29 cellular contexts compared by ENCODE assay signal in genomic region chr6:116289876-116290275, GRCh38.
"Had no signal": no experiment of that assay in that cellular context is flagged by ENCODE, and none has a peak within 500 bp of the region (broad histone marks: within the 10 kb centered on the region; RNA-seq: fewer than 3 reads in every experiment).

No MANE protein-coding gene starts in this region.

- H3K36me3 ChIP-seq: stomach, suprapubic skin, thoracic aorta, thyroid gland, tibial artery, tibial nerve, transverse colon, upper lobe of left lung, upper lobe of right lung, uterus, vagina had no signal

- H3K9me3 Mint-ChIP-seq: stimulated activated effector memory CD8-positive, alpha-beta T cell treated with anti-CD3 and anti-CD28 coated beads, Interleukin-12 subunit alpha, Interleukin-12 subunit beta, amount 100 ng/mL, for 72 hours; stimulated activated memory B cell treated with anti-CD40 and anti-IgM and Interleukin-4, amounts not matched to agents 10 μg/mL and 1 μg/mL and 100 μg/mL, for 72 hours; stimulated activated naive B cell treated with anti-CD40 and anti-IgM and Interleukin-4, amounts not matched to agents 10 μg/mL and 1 μg/mL and 100 μg/mL, for 72 hours; stimulated activated naive CD8-positive, alpha-beta T cell treated with anti-CD3 and anti-CD28 coated beads, Interleukin-15, amount 100 ng/mL, for 72 hours; stimulated activated naive CD8-positive, alpha-beta T cell treated with anti-CD3 and anti-CD28 coated beads, Interleukin-15, Interleukin-2, amounts not matched to agents 100 ng/mL and 50 ng/mL, for 24 hours; type B pancreatic cell had no signal

- H3K27ac Mint-ChIP-seq: stimulated activated effector memory CD8-positive, alpha-beta T cell treated with anti-CD3 and anti-CD28 coated beads, Interleukin-12 subunit alpha, Interleukin-12 subunit beta, amount 100 ng/mL, for 72 hours; stimulated activated memory B cell treated with anti-CD40 and anti-IgM and Interleukin-4, amounts not matched to agents 10 μg/mL and 1 μg/mL and 100 μg/mL, for 72 hours; stimulated activated naive B cell treated with anti-CD40 and anti-IgM and Interleukin-4, amounts not matched to agents 10 μg/mL and 1 μg/mL and 100 μg/mL, for 72 hours; stimulated activated naive CD8-positive, alpha-beta T cell treated with anti-CD3 and anti-CD28 coated beads, Interleukin-15, amount 100 ng/mL, for 72 hours; stimulated activated naive CD8-positive, alpha-beta T cell treated with anti-CD3 and anti-CD28 coated beads, Interleukin-15, Interleukin-2, amounts not matched to agents 100 ng/mL and 50 ng/mL, for 24 hours; type B pancreatic cell had no signal

- H3K4me3 ChIP-seq: stomach, suprapubic skin, testis, thoracic aorta, thyroid gland, tibial artery, tibial nerve, transverse colon, upper lobe of left lung, upper lobe of right lung, uterus, vagina had no signal

- H3K4me1 ChIP-seq: stomach, suprapubic skin, testis, thyroid gland, tibial artery, transverse colon, upper lobe of left lung, upper lobe of right lung, uterus, vagina had no signal

- H3K4me1 Mint-ChIP-seq: stimulated activated effector memory CD8-positive, alpha-beta T cell treated with anti-CD3 and anti-CD28 coated beads, Interleukin-12 subunit alpha, Interleukin-12 subunit beta, amount 100 ng/mL, for 72 hours; stimulated activated naive CD8-positive, alpha-beta T cell treated with anti-CD3 and anti-CD28 coated beads, Interleukin-15, amount 100 ng/mL, for 72 hours had no signal

- H3K9me3 ChIP-seq: stomach, suprapubic skin, testis, thoracic aorta, thyroid gland, tibial artery, tibial nerve, transverse colon, upper lobe of left lung, upper lobe of right lung, uterus, vagina had no signal

- H3K36me3 Mint-ChIP-seq: stimulated activated effector memory CD8-positive, alpha-beta T cell treated with anti-CD3 and anti-CD28 coated beads, Interleukin-12 subunit alpha, Interleukin-12 subunit beta, amount 100 ng/mL, for 72 hours; stimulated activated memory B cell treated with anti-CD40 and anti-IgM and Interleukin-4, amounts not matched to agents 10 μg/mL and 1 μg/mL and 100 μg/mL, for 72 hours; stimulated activated naive B cell treated with anti-CD40 and anti-IgM and Interleukin-4, amounts not matched to agents 10 μg/mL and 1 μg/mL and 100 μg/mL, for 72 hours; type B pancreatic cell had no signal

- H3K27me3 ChIP-seq: stomach, suprapubic skin, testis, thyroid gland, tibial artery, tibial nerve, transverse colon, upper lobe of left lung, upper lobe of right lung, uterus, vagina had no signal

- H3K27me3 Mint-ChIP-seq: stimulated activated memory B cell treated with anti-CD40 and anti-IgM and Interleukin-4, amounts not matched to agents 10 μg/mL and 1 μg/mL and 100 μg/mL, for 72 hours; stimulated activated naive B cell treated with anti-CD40 and anti-IgM and Interleukin-4, amounts not matched to agents 10 μg/mL and 1 μg/mL and 100 μg/mL, for 72 hours; stimulated activated naive CD8-positive, alpha-beta T cell treated with anti-CD3 and anti-CD28 coated beads, Interleukin-15, amount 100 ng/mL, for 72 hours; stimulated activated naive CD8-positive, alpha-beta T cell treated with anti-CD3 and anti-CD28 coated beads, Interleukin-15, Interleukin-2, amounts not matched to agents 100 ng/mL and 50 ng/mL, for 24 hours; type B pancreatic cell had no signal

- DNase-seq: stimulated activated CD4-positive, alpha-beta T cell treated with anti-CD3 and anti-CD28 coated beads, Interleukin-2, amount 100 ng/mL, for 48 hours; stimulated activated CD4-positive, alpha-beta T cell treated with anti-CD3 and anti-CD28 coated beads, Interleukin-4, amount 100 ng/mL, for 1 hour; stimulated activated CD4-positive, alpha-beta T cell treated with anti-CD3 and anti-CD28 coated beads, Interleukin-4, amount 100 ng/mL, for 24 hours; stimulated activated CD4-positive, alpha-beta T cell treated with anti-CD3 and anti-CD28 coated beads, Interleukin-4, amount 100 ng/mL, for 4 hours; stimulated activated CD8-positive, alpha-beta memory T cell treated with anti-CD3 and anti-CD28 coated beads, Interleukin-4, amount 100 ng/mL, for 48 hours; stimulated activated naive B cell treated with anti-CD40 and anti-IgM and Interleukin-4, amounts not matched to agents 10 μg/mL and 1 μg/mL and 100 μg/mL, for 72 hours; stimulated activated naive CD4-positive, alpha-beta T cell; stimulated activated naive CD4-positive, alpha-beta T cell treated with Interleukin-2 at 50 U/mL for 16 hours; stimulated activated naive CD8-positive, alpha-beta T cell treated with anti-CD3 and anti-CD28 coated beads, Interleukin-15, amount 100 ng/mL, for 72 hours; stimulated activated naive CD8-positive, alpha-beta T cell treated with anti-CD3 and anti-CD28 coated beads, Interleukin-15, Interleukin-2, amounts not matched to agents 100 U/mL and 50 U/mL, for 24 hours; stomach; substantia nigra; testis; thyroid gland; tibial artery; transverse colon; trophoblast cell; upper lobe of left lung; upper lobe of right lung; uterus had no signal

- H3K4me3 Mint-ChIP-seq: stimulated activated effector memory CD8-positive, alpha-beta T cell treated with anti-CD3 and anti-CD28 coated beads, Interleukin-12 subunit alpha, Interleukin-12 subunit beta, amount 100 ng/mL, for 72 hours; stimulated activated memory B cell treated with anti-CD40 and anti-IgM and Interleukin-4, amounts not matched to agents 10 μg/mL and 1 μg/mL and 100 μg/mL, for 72 hours; stimulated activated naive B cell treated with anti-CD40 and anti-IgM and Interleukin-4, amounts not matched to agents 10 μg/mL and 1 μg/mL and 100 μg/mL, for 72 hours; stimulated activated naive CD8-positive, alpha-beta T cell treated with anti-CD3 and anti-CD28 coated beads, Interleukin-15, amount 100 ng/mL, for 72 hours; stimulated activated naive CD8-positive, alpha-beta T cell treated with anti-CD3 and anti-CD28 coated beads, Interleukin-15, Interleukin-2, amounts not matched to agents 100 ng/mL and 50 ng/mL, for 24 hours; type B pancreatic cell had no signal

- FAIRE-seq: urothelium cell line had no signal
